10 cellular contexts compared by ENCODE assay signal in genomic region chr3:24830230-24831152, GRCh38.
DNase-seq lines count a peak whose midpoint lies in the region; FAIRE-seq and TF ChIP-seq lines count a peak whose summit lies in the region.
"Had no signal": no experiment of that assay in that cellular context is flagged by ENCODE, and none has a peak within 500 bp of the region (broad histone marks: within the 10 kb centered on the region; RNA-seq: fewer than 3 reads in every experiment).

No MANE protein-coding gene starts in this region.

- H3K4me2 ChIP-seq in skeletal muscle satellite cell (ENCODE audit: low read length), result peak overlapping the region; percentile 90

- H3K27ac ChIP-seq in HUES48 (ENCODE audit: low read depth, low read length) (no peak overlapping the region), A673 (ENCODE audit: low read depth, low read length, poor library complexity, severe bottlenecking) (no peak overlapping the region)

- DNase-seq in astrocyte of the spinal cord (ENCODE audit: low read depth, low spot score) (no peak), islet precursor cell (peak; percentile 64), NCI-H510A treated with DMSO at 0.1 percent for 48 hours (lab: John Stamatoyannopoulos, UW) (no peak), urothelium cell line (ENCODE audit: low spot score) (no peak), A673 (ENCODE audit: low spot score) (no peak)
- no peak for DNase-seq in activated CD8-positive, alpha-beta memory T cell treated with anti-CD3 and anti-CD28 coated beads, Interleukin-2, amount 50 U/mL, for 4 hours
- DNase-seq: activated effector memory CD4-positive, alpha-beta T cell treated with Interleukin-2 at 50 U/mL for 16 hours; Karpas-422 had no signal

- intact Hi-C loops in A673 (cut with micrococcal nuclease; ENCODE audit: unreplicated experiment), result no loop called here

- H3K4me3 ChIP-seq in HUES48 (ENCODE audit: low read depth, low read length) (peak overlapping the region; percentile 59), astrocyte of the spinal cord (ENCODE audit: low read depth, low read length) (peak overlapping the region; percentile 32), skeletal muscle satellite cell (ENCODE audit: low read length) (peak overlapping the region; percentile 63), A673 (ENCODE audit: low read depth, low read length, poor library complexity, severe bottlenecking) (no peak overlapping the region)

- no peaks in the 10 kb centered on the region for H3K36me3 ChIP-seq in HUES48 (ENCODE audit: control insufficient read depth, insufficient read depth, low read length)
- H3K36me3 ChIP-seq in skeletal muscle satellite cell (ENCODE audit: insufficient read depth, low read length), result no peaks in the 10 kb centered on the region
- H3K36me3 ChIP-seq in A673 (ENCODE audit: insufficient read depth, low read length, poor library complexity, severe bottlenecking), result no peaks in the 10 kb centered on the region

- POLR2A ChIA-PET in A673 (lab: Charles Lee; ENCODE audit: low non-redundant PET), result no interaction called here

- CTCF ChIA-PET in A673 (lab: Charles Lee), result no interaction called here

- FAIRE-seq in urothelium cell line (lab: Jason Lieb, UNC), result no peak

- no peak for TF ChIP-seq CTCF in astrocyte of the spinal cord (IDR thresholded peaks at IDR 0.05; ENCODE audit: low read depth, low read length)
- TF ChIP-seq CTCF in A673 (conservative IDR thresholded peaks at IDR 0.05; ENCODE audit: low read depth, low read length), result no peak

- H3K9ac ChIP-seq in HUES48 (ENCODE audit: low read depth, low read length), result no peak overlapping the region
- no peak overlapping the region for H3K9ac ChIP-seq in skeletal muscle satellite cell (ENCODE audit: low read depth, low read length)

- H3K4me1 ChIP-seq in HUES48 (ENCODE audit: control insufficient read depth, insufficient read depth, low read length) (peaks cover 3% of the 10 kb centered on the region; the same call in 1 of the 2 replicates), skeletal muscle satellite cell (ENCODE audit: control insufficient read depth, insufficient read depth, low read length) (peaks cover 16% of the 10 kb centered on the region), A673 (ENCODE audit: insufficient read depth, low read length, poor library complexity, severe bottlenecking) (peaks cover 11% of the 10 kb centered on the region)

- no peaks in the 10 kb centered on the region for H3K9me3 ChIP-seq in HUES48 (ENCODE audit: control insufficient read depth, insufficient read depth, low read length)
- no peaks in the 10 kb centered on the region for H3K9me3 ChIP-seq in skeletal muscle satellite cell (replicated peaks; ENCODE audit: low read length)
- H3K9me3 ChIP-seq in A673 (ENCODE audit: low read depth, low read length, poor library complexity, severe bottlenecking), result no peaks in the 10 kb centered on the region

- BruUV-seq in A673 (replicated peaks; lab: Mats Ljungman, UMichigan), result no TSS peak

- in situ Hi-C loops in astrocyte of the spinal cord (cut with HindIII; ENCODE audit: low sequenced_read_pairs), result no loop called here

- peaks cover 76% of the 10 kb centered on the region for H3K27me3 ChIP-seq in HUES48 (ENCODE audit: control insufficient read depth, insufficient read depth, low read length)
- H3K27me3 ChIP-seq in skeletal muscle satellite cell (ENCODE audit: control insufficient read depth, insufficient read depth, low read length), result peaks cover 66% of the 10 kb centered on the region
- peaks cover 60% of the 10 kb centered on the region for H3K27me3 ChIP-seq in A673 (replicated peaks; ENCODE audit: insufficient read depth, low read depth, low read length, poor library complexity)
